15 cellular contexts compared by ENCODE assay signal in genomic region chrX:132665676-132666075, GRCh38.
DNase-seq lines count a peak whose midpoint lies in the region; ATAC-seq lines count a peak whose summit lies in the region.
"Had no signal": no experiment of that assay in that cellular context is flagged by ENCODE, and none has a peak within 500 bp of the region (broad histone marks: within the 10 kb centered on the region; RNA-seq: fewer than 3 reads in every experiment).

No MANE protein-coding gene starts in this region.

- peak; percentile 69 for DNase-seq in G401 (ENCODE audit: low spot score)
- DNase-seq in cerebellum (ENCODE audit: low spot score), result peak; percentile 9
- peak; percentile 1 for DNase-seq in pons (ENCODE audit: low spot score)
- no peak for DNase-seq in NCI-H146 (lab: John Stamatoyannopoulos, UW)
- no peak for DNase-seq in stimulated activated naive CD4-positive, alpha-beta T cell treated with Interleukin-2 at 50 U/mL for 16 hours (lab: John Stamatoyannopoulos, UW)
- DNase-seq: 8988T; ACHN; Caco-2; Calu3; CD4-positive, alpha-beta T cell; CD8-positive, alpha-beta T cell; DMS79 treated with DMSO at 0.1 percent for 48 hours; GDM1 had no signal

- no peak for ATAC-seq in HG03571 (IDR thresholded peaks at IDR 0.05; ENCODE audit: unreplicated experiment)
- ATAC-seq: CD8-positive, alpha-beta T cell; GM12878 had no signal

- in situ Hi-C loops in G401 (cut with HindIII; ENCODE audit: low sequenced_read_pairs), result no loop called here

Comparison
In these comparisons a context has a peak if more than half of its experiments do, and no peak if none do; other contexts are left out.
1. DNase-seq: peak in G401 (single experiment), cerebellum (single experiment) and pons (single experiment); none in NCI-H146 (single experiment) and stimulated activated naive CD4-positive, alpha-beta T cell treated with Interleukin-2 at 50 U/mL for 16 hours (single experiment).